Comparison of ENCODE assay signal across 13 cellular contexts in genomic region chr17:40130352-40131042, GRCh38. TPM values are rescaled to one million over a fixed set of nuclear protein-coding genes. Genes with fewer than 3 reads are reported as not detected.
DNase-seq lines count a peak whose midpoint lies in the region; ATAC-seq and TF ChIP-seq lines count a peak whose summit lies in the region.
"Had no signal": no experiment of that assay in that cellular context is flagged by ENCODE, and none has a peak within 500 bp of the region (broad histone marks: within the 10 kb centered on the region; RNA-seq: fewer than 3 reads in every experiment).

No MANE protein-coding gene starts in this region.

- CTCF ChIA-PET in activated naive CD4-positive, alpha-beta T cell treated with anti-CD3 and anti-CD28 coated beads for 36 hours (lab: Charles Lee) = interaction anchor here (1.0 to 1.2 kb wide), 2 partner anchors 18 to 38 kb away, joined by 3 to 5 read pairs; no protein-coding TSS in a partner anchor

- no peaks in the 10 kb centered on the region for H3K27me3 Mint-ChIP-seq in natural killer cell (ENCODE audit: low read depth in 2 of 2)
- H3K27me3 Mint-ChIP-seq in activated naive CD4-positive, alpha-beta T cell treated with anti-CD3 and anti-CD28 coated beads for 36 hours (ENCODE audit: low read depth) = no peaks in the 10 kb centered on the region
- H3K27me3 Mint-ChIP-seq: stimulated activated memory B cell treated with anti-CD40 and anti-IgM and Interleukin-4, amounts not matched to agents 10 μg/mL and 1 μg/mL and 100 μg/mL, for 72 hours had no signal

- peak overlapping the region; percentile 31 to 42 for H3K27ac Mint-ChIP-seq in natural killer cell
- H3K27ac Mint-ChIP-seq in activated naive CD4-positive, alpha-beta T cell treated with anti-CD3 and anti-CD28 coated beads for 36 hours = no peak overlapping the region
- H3K27ac Mint-ChIP-seq: stimulated activated memory B cell treated with anti-CD40 and anti-IgM and Interleukin-4, amounts not matched to agents 10 μg/mL and 1 μg/mL and 100 μg/mL, for 72 hours had no signal

- peak in 1 of 3 donors; percentile 57 for ATAC-seq in natural killer cell
- ATAC-seq: stimulated activated memory B cell treated with anti-CD40 and anti-IgM and Interleukin-4, amounts not matched to agents 10 μg/mL and 1 μg/mL and 100 μg/mL, for 72 hours had no signal

- intact Hi-C loops in natural killer cell (cut with micrococcal nuclease) = no loop called here
- intact Hi-C loops in activated naive CD4-positive, alpha-beta T cell treated with anti-CD3 and anti-CD28 coated beads for 36 hours (cut with micrococcal nuclease) = no loop called here

- no peaks in the 10 kb centered on the region for H3K9me3 Mint-ChIP-seq in natural killer cell
- H3K9me3 Mint-ChIP-seq in activated naive CD4-positive, alpha-beta T cell treated with anti-CD3 and anti-CD28 coated beads for 36 hours = no peaks in the 10 kb centered on the region
- H3K9me3 Mint-ChIP-seq: stimulated activated memory B cell treated with anti-CD40 and anti-IgM and Interleukin-4, amounts not matched to agents 10 μg/mL and 1 μg/mL and 100 μg/mL, for 72 hours had no signal

- H3K4me1 Mint-ChIP-seq in natural killer cell = peaks cover 8 to 16% of the 10 kb centered on the region in 2 donors
- peaks cover 15% of the 10 kb centered on the region for H3K4me1 Mint-ChIP-seq in activated naive CD4-positive, alpha-beta T cell treated with anti-CD3 and anti-CD28 coated beads for 36 hours (ENCODE audit: low read depth)

- H3K4me3 ChIP-seq in epithelial cell of proximal tubule (ENCODE audit: low read depth, low read length) = no peak overlapping the region
- H3K4me3 ChIP-seq: HAP-1 had no signal

- H3K4me3 Mint-ChIP-seq in natural killer cell = no peak overlapping the region
- no peak overlapping the region for H3K4me3 Mint-ChIP-seq in activated naive CD4-positive, alpha-beta T cell treated with anti-CD3 and anti-CD28 coated beads for 36 hours
- H3K4me3 Mint-ChIP-seq: stimulated activated memory B cell treated with anti-CD40 and anti-IgM and Interleukin-4, amounts not matched to agents 10 μg/mL and 1 μg/mL and 100 μg/mL, for 72 hours had no signal

- DNase-seq in Ammon's horn (ENCODE audit: low spot score) (peak; percentile 47), MV-4-11 (lab: John Stamatoyannopoulos, UW) (peak; percentile 95), epithelial cell of proximal tubule (ENCODE audit: low read depth) (peak; percentile 42), natural killer cell (no peak), SHP77 treated with DMSO at 0.1 percent for 48 hours (lab: John Stamatoyannopoulos, UW) (no peak), OCI-M1 (lab: John Stamatoyannopoulos, UW) (no peak), activated T-cell treated with anti-CD3 and anti-CD28 coated beads for 4 hours (no peak)
- no peak for DNase-seq in activated naive CD4-positive, alpha-beta T cell treated with anti-CD3 and anti-CD28 coated beads for 36 hours
- DNase-seq: activated CD4-positive, alpha-beta T cell treated with anti-CD3 and anti-CD28 coated beads for 4 hours; hippocampal formation; NCI-H524 treated with DMSO at 0.1 percent for 48 hours had no signal

- TF ChIP-seq CTCF in epithelial cell of proximal tubule (conservative IDR thresholded peaks at IDR 0.05; ENCODE audit: low read depth, low read length) = no peak
- no peak for TF ChIP-seq CTCF in natural killer cell (IDR thresholded peaks at IDR 0.05)

- H3K36me3 Mint-ChIP-seq in natural killer cell = peaks cover 51% of the 10 kb centered on the region
- peaks cover 43% of the 10 kb centered on the region for H3K36me3 Mint-ChIP-seq in activated naive CD4-positive, alpha-beta T cell treated with anti-CD3 and anti-CD28 coated beads for 36 hours (ENCODE audit: low read depth)

RNA-seq across cellular contexts. Expression of gene MSL1, which starts 8.7 kb away (rescaled TPM):
- 44.5 and 59.3 TPM in 2 replicates for total RNA-seq in epithelial cell of proximal tubule
- total RNA-seq in natural killer cell = 100 to 1,000 TPM in 2 of 3 donors, 10 to 100 TPM in 1; 99.0 to 124 (median 110) TPM
- 10 to 100 TPM; 72.1 to 72.2 TPM for total RNA-seq in activated naive CD4-positive, alpha-beta T cell treated with anti-CD3 and anti-CD28 coated beads for 36 hours

RNA-seq across cellular contexts. Expression of gene CASC3, which starts 9.8 kb away (rescaled TPM):
- total RNA-seq in epithelial cell of proximal tubule = 40.9 and 58.9 TPM in 2 replicates
- 100 to 1,000 TPM; 178 to 213 (median 187) TPM for total RNA-seq in natural killer cell
- 100 to 1,000 TPM; 104 TPM for total RNA-seq in activated naive CD4-positive, alpha-beta T cell treated with anti-CD3 and anti-CD28 coated beads for 36 hours

RNA-seq across cellular contexts. Expression of gene NR1D1, which starts 30.1 kb away (rescaled TPM):
- 0.40 and 1.2 TPM in 2 replicates for total RNA-seq in epithelial cell of proximal tubule
- 10 to 100 TPM in 1 of 3 donors, 1 to 10 TPM in 2; 8.8 to 10.1 (median 9.9) TPM for total RNA-seq in natural killer cell
- 1 to 10 TPM; 9.0 to 9.1 TPM for total RNA-seq in activated naive CD4-positive, alpha-beta T cell treated with anti-CD3 and anti-CD28 coated beads for 36 hours

RNA-seq across cellular contexts. Expression of gene RAPGEFL1, which starts 46.8 kb away (rescaled TPM):
- 2.1 and 2.8 TPM in 2 replicates for total RNA-seq in epithelial cell of proximal tubule
- 1 to 10 TPM; 4.7 to 9.0 (median 6.7) TPM for total RNA-seq in natural killer cell
- 1 to 10 TPM; 3.1 to 4.0 TPM for total RNA-seq in activated naive CD4-positive, alpha-beta T cell treated with anti-CD3 and anti-CD28 coated beads for 36 hours

Comparison
In these comparisons a context has a peak if more than half of its experiments do, and no peak if none do; other contexts are left out.
1. DNase-seq: peak in Ammon's horn (single experiment), MV-4-11 (single experiment) and epithelial cell of proximal tubule (single experiment); none in natural killer cell (single experiment), SHP77 treated with DMSO at 0.1 percent for 48 hours (single experiment), OCI-M1 (single experiment), activated naive CD4-positive, alpha-beta T cell treated with anti-CD3 and anti-CD28 coated beads for 36 hours (single experiment) and activated T-cell treated with anti-CD3 and anti-CD28 coated beads for 4 hours (single experiment).